Comparison of ENCODE assay signal across 1 cellular context in genomic region chr5:32352685-32353084, GRCh38.
TF ChIP-seq lines count a peak whose summit lies in the region.

No MANE protein-coding gene starts in this region.

TF ChIP-seq in HepG2, 621 proteins besides CTCF, POLR2A, EP300 and RAD21 (continued from another document):
- TF ChIP-seq GPBP1L1 (CRISPR knock-in tag; IDR thresholded peaks at IDR 0.05): no peak
- TF ChIP-seq SKIL (CRISPR knock-in tag; IDR thresholded peaks at IDR 0.05; ENCODE audit: borderline replicate concordance): no peak
- no peak for TF ChIP-seq ZNF562 (CRISPR knock-in tag; IDR thresholded peaks at IDR 0.05; ENCODE audit: borderline replicate concordance)
- no peak for TF ChIP-seq ZNF589 (CRISPR knock-in tag; conservative IDR thresholded peaks at IDR 0.05)
- 0 out of 2 replicates have a peak, but pooled peaks have one; percentile 21 for TF ChIP-seq PAF1 (CRISPR knock-in tag; IDR thresholded peaks at IDR 0.05)
- no peak for TF ChIP-seq NCOA1 (CRISPR knock-in tag; IDR thresholded peaks at IDR 0.05)
- no peak for TF ChIP-seq ZNF790 (CRISPR knock-in tag; IDR thresholded peaks at IDR 0.05; ENCODE audit: borderline replicate concordance)
- TF ChIP-seq SP1 (IDR thresholded peaks at IDR 0.05): no peak
- TF ChIP-seq SP1 (CRISPR knock-in tag; IDR thresholded peaks at IDR 0.05): no peak
- no peak for TF ChIP-seq ZNF746 (CRISPR knock-in tag; IDR thresholded peaks at IDR 0.05)
- TF ChIP-seq CEBPG (CRISPR knock-in tag; IDR thresholded peaks at IDR 0.05): no peak
- no peak for TF ChIP-seq ZFP62 (CRISPR knock-in tag; IDR thresholded peaks at IDR 0.05)
- TF ChIP-seq ZNF660 (CRISPR knock-in tag; IDR thresholded peaks at IDR 0.05; ENCODE audit: borderline replicate concordance, low read depth): no peak
- TF ChIP-seq HES4 (CRISPR knock-in tag; IDR thresholded peaks at IDR 0.05; ENCODE audit: borderline replicate concordance): no peak
- TF ChIP-seq ZFY (CRISPR knock-in tag; IDR thresholded peaks at IDR 0.05): 0 out of 2 replicates have a peak, but pooled peaks have one; percentile 23
TF ChIP-seq in HepG2: peak in this region for 2.
